8 cellular contexts compared by ENCODE assay signal in the genomic region with DNA sequence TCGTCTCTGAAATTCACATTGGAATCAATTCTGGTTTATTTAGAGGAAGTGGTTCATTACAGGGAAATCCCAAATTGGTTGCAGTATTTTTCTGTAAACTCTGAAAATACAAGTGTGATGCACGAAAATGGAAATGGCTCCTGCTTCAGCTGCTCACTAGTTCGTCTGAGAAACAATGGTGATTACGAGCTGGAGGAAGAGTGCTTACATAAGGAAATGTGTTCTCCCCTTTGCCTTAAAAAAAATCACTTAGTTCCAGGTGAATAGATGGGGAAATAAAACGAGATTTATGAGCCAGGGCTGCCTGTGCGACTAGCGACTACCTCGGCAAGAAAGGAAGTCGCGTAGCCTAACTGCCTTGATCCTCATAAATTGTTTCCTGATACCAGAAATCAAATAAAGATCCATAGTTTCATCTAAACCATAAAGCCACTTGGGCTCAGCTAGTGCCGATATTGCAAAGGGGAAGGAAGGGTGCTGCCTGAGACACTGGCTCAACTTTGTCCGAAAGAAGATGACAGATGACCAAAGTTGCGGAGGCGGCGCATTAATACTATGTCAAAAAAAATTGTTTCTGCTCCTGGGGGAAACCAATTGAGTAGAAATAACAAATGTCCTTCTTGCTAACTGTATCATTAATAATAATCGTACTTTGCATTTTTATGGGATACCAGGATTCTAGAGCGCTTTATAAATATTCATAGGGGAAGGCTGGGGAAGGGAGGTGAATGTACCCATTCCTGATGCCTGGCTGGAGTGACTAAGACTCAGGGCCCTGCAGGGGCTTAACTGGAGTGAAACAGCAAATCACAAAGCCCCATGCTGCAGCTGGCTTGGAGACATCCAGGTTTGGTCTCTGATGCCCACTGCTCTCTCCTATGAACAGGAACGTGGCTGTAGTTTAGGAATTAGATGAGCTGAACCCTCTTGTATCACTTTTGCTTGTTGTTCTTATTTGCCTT.
DNase-seq lines count a peak whose midpoint lies in the region; ATAC-seq and TF ChIP-seq lines count a peak whose summit lies in the region.

No MANE protein-coding gene starts in this region.

- H3K4me1 ChIP-seq in iPS-15b (ENCODE audit: control insufficient read depth, insufficient read depth, low read length): peaks cover 22% of the 10 kb centered on the region
- peaks cover 0 to 20% (median 9%) of the 10 kb centered on the region in 4 donors for H3K4me1 ChIP-seq in stomach
- H3K4me1 ChIP-seq in Peyer's patch: no peaks in the 10 kb centered on the region

- no peaks in the 10 kb centered on the region for H3K36me3 ChIP-seq in iPS-15b (ENCODE audit: control insufficient read depth, insufficient read depth, low read length)
- no peaks in the 10 kb centered on the region for H3K36me3 ChIP-seq in stomach
- H3K36me3 ChIP-seq in Peyer's patch: no peaks in the 10 kb centered on the region

- H3K27ac ChIP-seq in stomach (peak overlapping the region in 1 of 5 donors; percentile 46), Peyer's patch (no peak overlapping the region)

- no peak for TF ChIP-seq EP300 in stomach (IDR thresholded peaks at IDR 0.05)

- TF ChIP-seq CTCF in GM20000 (IDR thresholded peaks at IDR 0.05; ENCODE audit: extremely low read depth, missing control alignments) (no peak), stomach (IDR thresholded peaks at IDR 0.05) (no peak), Peyer's patch (IDR thresholded peaks at IDR 0.05) (no peak)

- intact Hi-C loops in stomach (cut with DNase I; ENCODE audit: low total_unique reads): no loop called here

- H3K9me3 ChIP-seq in iPS-15b (ENCODE audit: control insufficient read depth, insufficient read depth, low read length) (no peaks in the 10 kb centered on the region), stomach (no peaks in the 10 kb centered on the region), Peyer's patch (no peaks in the 10 kb centered on the region)

- no peak overlapping the region for H3K9ac ChIP-seq in iPS-15b (ENCODE audit: low read depth, low read length)

- DNase-seq in GM20000 (ENCODE audit: low spot score) (peak; percentile 39), RPMI7951 (ENCODE audit: low read depth) (peak; percentile 32), stomach (no peak), SIG-M5 (lab: John Stamatoyannopoulos, UW) (no peak), Peyer's patch (no peak)
- DNase-seq in stimulated activated naive CD4-positive, alpha-beta T cell (lab: John Stamatoyannopoulos, UW): no peak

- peak overlapping the region; percentile 48 for H3K4me3 ChIP-seq in iPS-15b (ENCODE audit: low read depth, low read length)
- peak overlapping the region; percentile 26 to 36 (median 32) for H3K4me3 ChIP-seq in stomach
- peak overlapping the region in 1 of 4 donors; percentile 20 for H3K4me3 ChIP-seq in Peyer's patch

- H3K27me3 ChIP-seq in iPS-15b (ENCODE audit: control insufficient read depth, insufficient read depth, low read length) (peaks cover 8% of the 10 kb centered on the region), stomach (no peaks in the 10 kb centered on the region), Peyer's patch (no peaks in the 10 kb centered on the region)

- no peak for ATAC-seq in GM19324 (IDR thresholded peaks at IDR 0.05; ENCODE audit: low FRiP score, unreplicated experiment)

- WGBS in stomach, 5 donors: 22 to 30% (median 25%) methylated on average over 18 of the region's 18 CpGs

- TF ChIP-seq POLR2A in stomach (IDR thresholded peaks at IDR 0.05) (no peak), Peyer's patch (IDR thresholded peaks at IDR 0.05) (no peak)

Comparison
In these comparisons a context has a peak if more than half of its experiments do, and no peak if none do; other contexts are left out.
1. DNase-seq: peak in GM20000 (single experiment) and RPMI7951 (single experiment); none in stomach (single experiment), SIG-M5 (single experiment), Peyer's patch (0 of 3) and stimulated activated naive CD4-positive, alpha-beta T cell (0 of 6).